In the genomic region with DNA sequence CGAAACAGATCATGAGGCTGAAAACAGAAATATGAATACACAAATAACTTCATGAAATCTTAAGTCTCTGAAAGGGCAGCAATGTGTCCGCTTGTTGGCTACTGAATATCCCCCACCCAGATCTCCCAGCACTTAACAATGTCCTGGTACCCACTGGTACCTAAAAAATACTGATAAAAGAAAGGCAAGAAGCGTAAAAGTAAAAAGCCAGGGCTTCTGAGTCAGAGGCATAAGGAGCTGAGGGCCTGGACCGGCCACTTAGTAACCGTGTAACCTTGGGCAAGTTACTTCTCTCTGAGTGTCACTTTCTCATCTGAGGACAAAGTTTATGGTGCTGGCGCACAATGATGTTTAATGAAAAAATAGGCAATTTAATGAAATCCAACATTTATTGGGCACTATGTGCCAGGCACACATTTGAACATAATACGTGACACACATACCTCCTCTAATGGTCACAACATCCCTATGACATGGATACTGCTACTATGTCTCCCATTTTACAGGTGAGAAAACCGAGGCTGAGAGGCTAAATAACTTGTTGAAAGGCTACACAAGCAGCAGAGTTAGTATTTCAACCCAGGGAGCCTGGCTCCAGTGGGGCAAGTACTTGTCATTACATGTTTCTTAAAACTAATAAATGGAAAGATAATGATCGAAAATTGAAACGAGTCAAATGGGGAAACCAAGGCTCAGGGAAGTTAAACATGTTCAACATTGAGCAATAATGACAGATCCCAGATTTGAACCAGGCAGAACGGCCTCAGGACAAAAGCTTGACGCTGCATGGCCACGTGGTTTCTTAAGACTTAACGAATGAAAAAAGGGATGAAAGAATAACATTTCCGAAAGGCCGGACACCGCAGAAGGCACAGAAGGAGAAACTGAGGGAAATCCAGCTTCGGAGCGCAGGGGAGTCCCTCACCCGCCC, we compare ENCODE assay signal across 8 cellular contexts. TPM values are rescaled to one million over a fixed set of nuclear protein-coding genes. Genes with fewer than 3 reads are reported as not detected.
A peak's percentile ranks its signal among the peaks of the same experiment; 100 is the strongest.
DNase-seq lines count a peak whose midpoint lies in the region; ATAC-seq and TF ChIP-seq lines count a peak whose summit lies in the region.

No MANE protein-coding gene starts in this region.

- ATAC-seq in esophagus mucosa (peak; percentile 0), GM21423 (IDR thresholded peaks at IDR 0.05; ENCODE audit: unreplicated experiment) (no peak), HG02852 (IDR thresholded peaks at IDR 0.05; ENCODE audit: unreplicated experiment) (no peak)

- no peak for DNase-seq in activated naive CD4-positive, alpha-beta T cell treated with anti-CD3 and anti-CD28 coated beads, Interleukin-2, amount 50 U/mL, for 16 hours
- DNase-seq in SJSA1 (ENCODE audit: low read depth in 1 of 2, low spot score in 2 of 2) (no peak), ovary (no peak), cerebellum (ENCODE audit: low spot score) (no peak)

- TF ChIP-seq CTCF in ovary (IDR thresholded peaks at IDR 0.05), result no peak

- no peaks in the 10 kb centered on the region for H3K27me3 Mint-ChIP-seq in activated naive CD4-positive, alpha-beta T cell treated with anti-CD3 and anti-CD28 coated beads, Interleukin-2, amount 50 U/mL, for 24 hours

- H3K27ac ChIP-seq in SJSA1 (peak overlapping the region; percentile 79), ovary (peak overlapping the region; percentile 76 to 85)

- peak overlapping the region; percentile 92 for H3K27ac Mint-ChIP-seq in activated naive CD4-positive, alpha-beta T cell treated with anti-CD3 and anti-CD28 coated beads, Interleukin-2, amount 50 U/mL, for 24 hours

- peaks cover 12% of the 10 kb centered on the region for H3K36me3 Mint-ChIP-seq in activated naive CD4-positive, alpha-beta T cell treated with anti-CD3 and anti-CD28 coated beads, Interleukin-2, amount 50 U/mL, for 24 hours

- TF ChIP-seq EP300 in ovary (IDR thresholded peaks at IDR 0.05), result no peak

- H3K4me3 ChIP-seq in SJSA1 (peak overlapping the region; percentile 85), ovary (peak overlapping the region; percentile 99)

- H3K4me3 Mint-ChIP-seq in activated naive CD4-positive, alpha-beta T cell treated with anti-CD3 and anti-CD28 coated beads, Interleukin-2, amount 50 U/mL, for 24 hours, result peak overlapping the region; percentile 90

- H3K9me3 ChIP-seq in SJSA1 (replicated peaks) (no peaks in the 10 kb centered on the region), ovary (no peaks in the 10 kb centered on the region)

- TF ChIP-seq POLR2A in ovary (IDR thresholded peaks at IDR 0.05), result no peak

- no peaks in the 10 kb centered on the region for H3K9me3 Mint-ChIP-seq in activated naive CD4-positive, alpha-beta T cell treated with anti-CD3 and anti-CD28 coated beads, Interleukin-2, amount 50 U/mL, for 24 hours

- H3K36me3 ChIP-seq in SJSA1 (peaks cover 22% of the 10 kb centered on the region), ovary (no peaks in the 10 kb centered on the region)

- H3K27me3 ChIP-seq in SJSA1 (replicated peaks), result no peaks in the 10 kb centered on the region
- no peaks in the 10 kb centered on the region for H3K27me3 ChIP-seq in ovary

- intact Hi-C loops in ovary (cut with DNase I), result no loop called here

- H3K4me1 ChIP-seq in SJSA1 (replicated peaks) (peaks cover 10% of the 10 kb centered on the region), ovary (ENCODE audit: insufficient read depth) (peaks cover 4% of the 10 kb centered on the region)

- 6 to 10% (median 6%) methylated on average over 20 of the region's 20 CpGs for WGBS in ovary, 3 donors

- peaks cover 52% of the 10 kb centered on the region for H3K4me1 Mint-ChIP-seq in activated naive CD4-positive, alpha-beta T cell treated with anti-CD3 and anti-CD28 coated beads, Interleukin-2, amount 50 U/mL, for 24 hours

RNA-seq across cellular contexts. Expression of gene TP53RK, which starts 0.8 kb away (rescaled TPM):
- 28.9 and 30.1 TPM in 2 replicates for total RNA-seq in SJSA1 (2014; rRNA removed; shearing (Covaris generic))
- 7.8 TPM for total RNA-seq in esophagus mucosa
- total RNA-seq in ovary, result 10 to 100 TPM; 11.3 to 17.3 (median 13.4) TPM
- 10 to 100 TPM in 1 of 2 donors, 1 to 10 TPM in 1; 7.7 to 17.5 TPM for polyA plus RNA-seq in ovary
- 28.4 TPM for total RNA-seq in cerebellum

RNA-seq across cellular contexts. Expression of gene SLC2A10, which starts 21.0 kb away (rescaled TPM):
- 18.5 and 19.2 TPM in 2 replicates for total RNA-seq in SJSA1 (2014; rRNA removed; shearing (Covaris generic))
- total RNA-seq in esophagus mucosa, result 2.1 TPM
- total RNA-seq in ovary, result 10 to 100 TPM in 5 of 7 donors, 1 to 10 TPM in 2; 7.3 to 27.7 (median 15.1) TPM
- 10 to 100 TPM; 11.0 to 18.4 TPM for polyA plus RNA-seq in ovary
- 8.0 TPM for total RNA-seq in cerebellum

RNA-seq across cellular contexts. Expression of gene SLC13A3, which starts 37.2 kb away (rescaled TPM):
- not detected in 2 replicates for total RNA-seq in SJSA1 (2014; rRNA removed; shearing (Covaris generic))
- total RNA-seq in esophagus mucosa (0.92 TPM), ovary (1 to 10 TPM in 6 of 7 donors, under 1 TPM in 1; 0.36 to 6.1 (median 4.6) TPM), cerebellum (9.8 TPM)
- 1 to 10 TPM; 1.3 to 7.1 TPM for polyA plus RNA-seq in ovary
